14 cellular contexts compared by ENCODE assay signal in genomic region chr16:11581677-11582076, GRCh38. TPM values are rescaled to one million over a fixed set of nuclear protein-coding genes. Genes with fewer than 3 reads are reported as not detected.
A peak's percentile ranks its signal among the peaks of the same experiment; 100 is the strongest.
DNase-seq lines count a peak whose midpoint lies in the region; ATAC-seq, FAIRE-seq and TF ChIP-seq lines count a peak whose summit lies in the region.
"Had no signal": no experiment of that assay in that cellular context is flagged by ENCODE, and none has a peak within 500 bp of the region (broad histone marks: within the 10 kb centered on the region; RNA-seq: fewer than 3 reads in every experiment).

No MANE protein-coding gene starts in this region.

- peak overlapping the region; percentile 43; the same call in 1 of the 2 replicates for H2BK20ac ChIP-seq in H1 (ENCODE audit: low read length)

- peaks cover 16% of the 10 kb centered on the region for H3K36me3 Mint-ChIP-seq in activated T-cell treated with anti-CD3 and anti-CD28 coated beads, Interleukin-2, amount 50 U/mL, for 4 hours (ENCODE audit: insufficient read depth)
- peaks cover 8 to 52% of the 10 kb centered on the region in 2 donors for H3K36me3 Mint-ChIP-seq in stimulated activated naive B cell treated with anti-CD40 and anti-IgM and Interleukin-4, amounts not matched to agents 10 μg/mL and 1 μg/mL and 100 μg/mL, for 72 hours

- no peaks in the 10 kb centered on the region for H3K27me3 Mint-ChIP-seq in activated T-cell treated with anti-CD3 and anti-CD28 coated beads, Interleukin-2, amount 50 U/mL, for 4 hours (ENCODE audit: low read depth)
- H3K27me3 Mint-ChIP-seq in stimulated activated naive B cell treated with anti-CD40 and anti-IgM and Interleukin-4, amounts not matched to agents 10 μg/mL and 1 μg/mL and 100 μg/mL, for 72 hours, result no peaks in the 10 kb centered on the region

- H3K4me1 ChIP-seq in OCI-LY3 (ENCODE audit: low read length) (peaks cover 53% of the 10 kb centered on the region), H1 (replicated peaks in 1 of 4; ENCODE audit: control insufficient read depth in 3 of 4, insufficient read depth in 4 of 4, low read length in 3 of 4) (peaks cover 9 to 35% (median 28%) of the 10 kb centered on the region in 4 experiments)

- no peak overlapping the region for H4K91ac ChIP-seq in H1 (replicated peaks; ENCODE audit: insufficient read length, low read length)

- FAIRE-seq in H1 (lab: Jason Lieb, UNC), result no peak
- no peak for FAIRE-seq in GM12891 (lab: Jason Lieb, UNC)
- no peak for FAIRE-seq in urothelium cell line (lab: Jason Lieb, UNC)

- H3K4me3 Mint-ChIP-seq in activated T-cell treated with anti-CD3 and anti-CD28 coated beads, Interleukin-2, amount 50 U/mL, for 4 hours, result peak overlapping the region; percentile 69
- H3K4me3 Mint-ChIP-seq in stimulated activated naive B cell treated with anti-CD40 and anti-IgM and Interleukin-4, amounts not matched to agents 10 μg/mL and 1 μg/mL and 100 μg/mL, for 72 hours, result peak overlapping the region; percentile 50 to 80

- H2BK15ac ChIP-seq in H1 (ENCODE audit: low read length), result no peak overlapping the region

- H3K23ac ChIP-seq in H1 (ENCODE audit: insufficient read length), result no peak overlapping the region

- 14% methylated on average over 3 of the region's 3 CpGs; no CpG with 5 or more reads in 1 of the 2 experiments for WGBS in H1 (ENCODE audit: extremely low coverage in 1 of 2, insufficient coverage in 1 of 2, insufficient read length in 1 of 2, insufficient replicate concordance in 2 of 2, low coverage in 1 of 2, low lambda C conversion rate in 2 of 2, missing lambda C conversion rate in 1 of 2), 2 experiments

- H3K79me2 ChIP-seq in OCI-LY3 (ENCODE audit: low read length) (peaks cover 94% of the 10 kb centered on the region), H1 (ENCODE audit: control insufficient read depth in 1 of 2, insufficient read depth in 2 of 2, low read length in 2 of 2) (peaks cover 17 to 82% of the 10 kb centered on the region in 2 experiments)

- no peak overlapping the region for H3K14ac ChIP-seq in H1 (ENCODE audit: insufficient read length)

- POLR2A ChIA-PET in H1 (lab: Charles Lee; ENCODE audit: partially characterized antibody), result interaction anchor here (0.9 to 3.1 kb wide), 7 partner anchors 12 to 55 kb away, joined by 3 to 12 read pairs (median 4); no protein-coding TSS in a partner anchor

- TF ChIP-seq CTCF in OCI-LY3 (IDR thresholded peaks at IDR 0.05; ENCODE audit: low read depth, low read length), result no peak
- no peak for TF ChIP-seq CTCF in H1 (IDR thresholded peaks at IDR 0.05; ENCODE audit: control extremely low read depth in 1 of 3, insufficient read depth in 1 of 3, low read depth in 1 of 3, low read length in 3 of 3)

- no peak for TF ChIP-seq EP300 in H1 (IDR thresholded peaks at IDR 0.05; ENCODE audit: borderline replicate concordance in 1 of 2, low read depth in 2 of 2, low read length in 2 of 2)

- H3K79me1 ChIP-seq in H1 (ENCODE audit: low read depth, low read length), result peaks cover 15% of the 10 kb centered on the region

- H3K23me2 ChIP-seq in H1 (ENCODE audit: low read depth, low read length), result peaks cover 7% of the 10 kb centered on the region

- no peak overlapping the region for H3K56ac ChIP-seq in H1 (replicated peaks; ENCODE audit: insufficient read length, low read depth, low read length)

- H3K4ac ChIP-seq in H1 (replicated peaks; ENCODE audit: insufficient read length, low read depth, low read length), result peak overlapping the region; percentile 80

- TF ChIP-seq RAD21 in H1 (IDR thresholded peaks at IDR 0.05 in 1 of 2, conservative IDR thresholded peaks at IDR 0.05 in 1 of 2; ENCODE audit: low read depth in 2 of 2, low read length in 2 of 2), result no peak

- ATAC-seq in activated T-cell treated with anti-CD3 and anti-CD28 coated beads, Interleukin-2, amount 50 U/mL, for 4 hours, result no peak
- ATAC-seq in stimulated activated naive B cell treated with anti-CD40 and anti-IgM and Interleukin-4, amounts not matched to agents 10 μg/mL and 1 μg/mL and 100 μg/mL, for 72 hours (replicated peaks), result peak in 1 of 2 donors; percentile 21

- no peak for DNase-seq in activated T-cell treated with anti-CD3 and anti-CD28 coated beads, Interleukin-2, amount 50 U/mL, for 4 hours
- no peak for DNase-seq in activated T-cell treated with anti-CD3 and anti-CD28 coated beads, Interleukin-2, amount 50 U/mL, for 1 hour
- DNase-seq in H1 (ENCODE audit: low read depth in 1 of 2, low spot score in 2 of 2), result no peak
- DNase-seq in stimulated activated naive B cell treated with anti-CD40 and anti-IgM and Interleukin-4, amounts not matched to agents 10 μg/mL and 1 μg/mL and 100 μg/mL, for 72 hours, result no peak
- DNase-seq in GM12891 (ENCODE audit: insufficient read length, low spot score), result no peak
- no peak for DNase-seq in urothelium cell line (ENCODE audit: low spot score)
- no peak for DNase-seq in NAMALWA (ENCODE audit: low spot score)
- DNase-seq: activated CD4-positive, alpha-beta T cell treated with anti-CD3 and anti-CD28 coated beads, Interleukin-2, amount 50 U/mL, for 48 hours; amniotic stem cell; DMS53; NCI-H2171 had no signal

- H2AFZ ChIP-seq in OCI-LY3 (ENCODE audit: low read depth, low read length) (no peak overlapping the region), H1 (ENCODE audit: low read length) (no peak overlapping the region)

- no peak overlapping the region for H3K9ac ChIP-seq in OCI-LY3 (ENCODE audit: low read length)
- H3K9ac ChIP-seq in H1 (replicated peaks in 1 of 4; ENCODE audit: extremely low read depth in 1 of 4, low read depth in 3 of 4, low read length in 3 of 4), result no peak overlapping the region

- H2BK5ac ChIP-seq in H1 (ENCODE audit: low read depth, low read length), result peak overlapping the region; percentile 75; the same call in 1 of the 2 replicates

- no peak overlapping the region for H3K27ac ChIP-seq in OCI-LY3 (ENCODE audit: low read length)
- H3K27ac ChIP-seq in H1 (ENCODE audit: low read depth, low read length), result no peak overlapping the region; the same call in 1 of the 2 replicates

- H3K27me3 ChIP-seq in OCI-LY3 (ENCODE audit: low read depth, low read length), result no peaks in the 10 kb centered on the region
- H3K27me3 ChIP-seq in H1 (replicated peaks in 1 of 4; ENCODE audit: control insufficient read depth in 3 of 4, extremely low read depth in 1 of 4, insufficient read depth in 3 of 4, low read length in 3 of 4), result peaks cover 4 to 21% (median 13%) of the 10 kb centered on the region in 4 experiments

- peaks cover 72% of the 10 kb centered on the region for H4K20me1 ChIP-seq in OCI-LY3 (ENCODE audit: insufficient read depth, low read length)
- peaks cover 0 to 9% of the 10 kb centered on the region in 2 experiments for H4K20me1 ChIP-seq in H1 (replicated peaks in 1 of 2; ENCODE audit: control insufficient read depth in 1 of 2, insufficient read depth in 2 of 2, low read length in 2 of 2)

- H3K4me2 ChIP-seq in OCI-LY3 (ENCODE audit: low read length) (peak overlapping the region; percentile 84), H1 (ENCODE audit: insufficient read depth in 1 of 2, low read depth in 2 of 2, low read length in 2 of 2) (peak overlapping the region; percentile 53 to 82; a peak in 3 of 4 replicates)

- H3K9me3 ChIP-seq in OCI-LY3 (ENCODE audit: insufficient read depth, low read length) (no peaks in the 10 kb centered on the region), H1 (ENCODE audit: insufficient read depth in 2 of 2, low read depth in 1 of 2, low read length in 1 of 2) (no peaks in the 10 kb centered on the region; a peak in 1 of 4 replicates)
- H3K9me3 ChIP-seq: prostate gland had no signal

- peak overlapping the region; percentile 84 for H3K18ac ChIP-seq in H1 (ENCODE audit: extremely low read depth, low read length)

- H3K4me3 ChIP-seq in OCI-LY3 (ENCODE audit: low read length) (no peak overlapping the region), H1 (ENCODE audit: extremely low read depth in 1 of 4, insufficient read depth in 2 of 4, low read depth in 3 of 4, low read length in 4 of 4) (peak overlapping the region in 1 of 4 experiments; percentile 48; a peak in 2 of 8 replicates)
- H3K4me3 ChIP-seq: coronary artery, prostate gland had no signal

- 0 out of 2 replicates have a peak overlapping the region, but pooled peaks have one; percentile 99 for H2BK12ac ChIP-seq in H1 (ENCODE audit: low read depth, low read length)

- TF ChIP-seq POLR2A in H1 (IDR thresholded peaks at IDR 0.05; ENCODE audit: control extremely low read depth in 1 of 2, low read depth in 2 of 2, low read length in 2 of 2) (no peak), GM12891 (IDR thresholded peaks at IDR 0.05; ENCODE audit: low read depth, low read length) (no peak)

- peak overlapping the region; percentile 75 for H2BK120ac ChIP-seq in H1 (replicated peaks; ENCODE audit: low read depth, low read length)

- peak overlapping the region; percentile 97 for H2AK5ac ChIP-seq in H1 (ENCODE audit: low read depth, low read length)

- peak overlapping the region; percentile 48 for H3K27ac Mint-ChIP-seq in stimulated activated naive B cell treated with anti-CD40 and anti-IgM and Interleukin-4, amounts not matched to agents 10 μg/mL and 1 μg/mL and 100 μg/mL, for 72 hours

- peaks cover 75% of the 10 kb centered on the region for H3K4me1 Mint-ChIP-seq in activated T-cell treated with anti-CD3 and anti-CD28 coated beads, Interleukin-2, amount 50 U/mL, for 4 hours (ENCODE audit: low read depth)
- peaks cover 46 to 82% of the 10 kb centered on the region in 2 donors for H3K4me1 Mint-ChIP-seq in stimulated activated naive B cell treated with anti-CD40 and anti-IgM and Interleukin-4, amounts not matched to agents 10 μg/mL and 1 μg/mL and 100 μg/mL, for 72 hours

- no peaks in the 10 kb centered on the region for H3K9me3 Mint-ChIP-seq in activated T-cell treated with anti-CD3 and anti-CD28 coated beads, Interleukin-2, amount 50 U/mL, for 4 hours
- H3K9me3 Mint-ChIP-seq in stimulated activated naive B cell treated with anti-CD40 and anti-IgM and Interleukin-4, amounts not matched to agents 10 μg/mL and 1 μg/mL and 100 μg/mL, for 72 hours, result no peaks in the 10 kb centered on the region

- no peak overlapping the region for H4K8ac ChIP-seq in H1 (ENCODE audit: extremely low read depth, insufficient read depth, low read length)

- H4K5ac ChIP-seq in H1 (ENCODE audit: insufficient read length, low read depth, low read length), result peak overlapping the region; percentile 55

- peaks cover 28% of the 10 kb centered on the region for H3K36me3 ChIP-seq in OCI-LY3 (replicated peaks; ENCODE audit: low read depth, low read length)
- peaks cover 0 to 5% (median 0%) of the 10 kb centered on the region in 4 experiments; a peak in 1 of 8 replicates for H3K36me3 ChIP-seq in H1 (ENCODE audit: control insufficient read depth in 2 of 4, insufficient read depth in 4 of 4, low read length in 3 of 4)
- H3K36me3 ChIP-seq: prostate gland had no signal

- CTCF ChIA-PET in H1 (lab: Charles Lee; ENCODE audit: partially characterized antibody), result interaction anchor here (1.1 to 4.2 kb wide), 9 partner anchors 14 to 619 kb away, joined by 3 to 24 read pairs (median 4); no protein-coding TSS in a partner anchor

RNA-seq across cellular contexts. Expression of gene LITAF, which starts 5.0 kb away (rescaled TPM):
- total RNA-seq in activated T-cell treated with anti-CD3 and anti-CD28 coated beads, Interleukin-2, amount 50 U/mL, for 4 hours, result 100 to 1,000 TPM in 2 of 3 donors, 10 to 100 TPM in 1; 68.4 to 127 (median 103) TPM
- 160 and 165 TPM in 2 replicates for total RNA-seq in H1 (2021; fragmentation: NEBNext Ultra II Directional; extraction: Animal tissue kit (Norgen Biotek cat#: 25700))
- 205 and 315 TPM in 2 replicates for polyA plus RNA-seq in H1 (2011; rRNA removed)
- polyA plus RNA-seq in H1 (2011; cell fraction: cytosol; rRNA removed), result 150 TPM
- polyA plus RNA-seq in H1 (2011; cell fraction: nucleus; rRNA removed), result 185 TPM
- 80.9 to 155 TPM (median 121 TPM) in 4 replicates for polyA plus RNA-seq in H1 (2012, experiment 1 of 2)
- 82.5 TPM for polyA plus RNA-seq in H1 (2012, experiment 2 of 2)
- polyA plus RNA-seq in H1 (2013, experiment 1 of 2), result 77.3 TPM
- 80.0 TPM for polyA plus RNA-seq in H1 (2013, experiment 2 of 2)
- polyA minus RNA-seq in H1 (2011; rRNA and poly(A)+ RNA removed), result 140 and 174 TPM in 2 replicates
- 85.9 TPM for polyA minus RNA-seq in H1 (2011; cell fraction: cytosol; rRNA and poly(A)+ RNA removed)
- 78.8 TPM for polyA minus RNA-seq in H1 (2011; cell fraction: nucleus; rRNA and poly(A)+ RNA removed)
- 159 TPM for polyA plus RNA-seq in GM12891 (2012; ENCODE audit: low read depth, missing spikeins)
